Comparison of ENCODE assay signal across 12 cellular contexts in genomic region chr11:33500331-33500730, GRCh38.
DNase-seq lines count a peak whose midpoint lies in the region; ATAC-seq and TF ChIP-seq lines count a peak whose summit lies in the region.
"Had no signal": no experiment of that assay in that cellular context is flagged by ENCODE, and none has a peak within 500 bp of the region (broad histone marks: within the 10 kb centered on the region; RNA-seq: fewer than 3 reads in every experiment).

No MANE protein-coding gene starts in this region.

- H3K36me3 ChIP-seq in IMR-90 (ENCODE audit: control insufficient read depth, insufficient read depth, low read length) = no peaks in the 10 kb centered on the region
- H3K36me3 ChIP-seq: HAP-1 had no signal

- DNase-seq in ELR (ENCODE audit: low read depth) (peak; percentile 31), IMR-90 (peak; percentile 31), fibroblast of the aortic adventitia (ENCODE audit: low read depth) (peak; percentile 21), DMS53 (lab: John Stamatoyannopoulos, UW) (no peak)
- DNase-seq in stimulated activated naive CD4-positive, alpha-beta T cell (lab: John Stamatoyannopoulos, UW) = no peak
- no peak for DNase-seq in stimulated activated CD4-positive, alpha-beta T cell treated with anti-CD3 and anti-CD28 coated beads, Interleukin-12 subunit alpha, Interleukin-12 subunit beta, amount 100 ng/mL, for 4 hours
- DNase-seq: CD4-positive, alpha-beta T cell; DMS79 had no signal

- POLR2A ChIA-PET in IMR-90 (lab: Charles Lee; ENCODE audit: unreplicated experiment) = no interaction called here

- no peaks in the 10 kb centered on the region for H3K9me1 ChIP-seq in IMR-90 (ENCODE audit: insufficient read depth, low read length)

- no peak overlapping the region for H3K27ac ChIP-seq in IMR-90 (ENCODE audit: insufficient read depth, low read length)
- H3K27ac ChIP-seq: C4-2B had no signal

- H3K79me1 ChIP-seq in IMR-90 (ENCODE audit: low read depth in 1 of 2, low read length in 2 of 2) = peaks cover 5 to 20% of the 10 kb centered on the region in 2 experiments; a peak in 3 of 4 replicates

- no peak overlapping the region for H2BK5ac ChIP-seq in IMR-90 (ENCODE audit: low read depth, low read length, poor library complexity, severe bottlenecking)

- no peaks in the 10 kb centered on the region for H3K27me3 ChIP-seq in IMR-90 (ENCODE audit: control insufficient read depth, insufficient read depth, low read length)

- no peak for TF ChIP-seq CTCF in IMR-90 (conservative IDR thresholded peaks at IDR 0.05; ENCODE audit: low read depth, low read length)
- no peak for TF ChIP-seq CTCF in fibroblast of the aortic adventitia (IDR thresholded peaks at IDR 0.05; ENCODE audit: insufficient read depth, low read length)

- no peak overlapping the region for H3K4me2 ChIP-seq in IMR-90 (ENCODE audit: low read depth, low read length)

- BruUV-seq in IMR-90 (replicated peaks; lab: Mats Ljungman, UMichigan) = no TSS peak

- in situ Hi-C loops in IMR-90 (cut with MboI; ENCODE audit: low sequenced_read_pairs) = no loop called here

- H3K23ac ChIP-seq in IMR-90 (ENCODE audit: low read depth, low read length) = no peak overlapping the region

- H3K4me1 ChIP-seq in IMR-90 (ENCODE audit: control insufficient read depth, insufficient read depth, low read length) = no peaks in the 10 kb centered on the region
- H3K4me1 ChIP-seq: Caco-2, HAP-1 had no signal

- H2AFZ ChIP-seq in IMR-90 (replicated peaks; ENCODE audit: low read length, poor library complexity) = no peak overlapping the region

- WGBS in IMR-90 (ENCODE audit: extremely low coverage in 2 of 2, insufficient read length in 1 of 2), 2 experiments = no CpG with 5 or more reads among the region's 1 CpG

- no peak overlapping the region for H2AK5ac ChIP-seq in IMR-90 (ENCODE audit: low read depth, low read length)

- TF ChIP-seq POLR2A in IMR-90 (IDR thresholded peaks at IDR 0.05; ENCODE audit: low read depth, low read length) = no peak

- CTCF ChIA-PET in IMR-90 (lab: Yijun Ruan, JAX) = no interaction called here

- H4K91ac ChIP-seq in IMR-90 (ENCODE audit: insufficient read depth, low read depth, low read length) = no peak overlapping the region

- no peaks in the 10 kb centered on the region for H3K9me3 ChIP-seq in IMR-90 (ENCODE audit: control insufficient read depth, insufficient read depth, low read length)
- H3K9me3 ChIP-seq: Caco-2, HAP-1 had no signal

- TF ChIP-seq RAD21 in IMR-90 (IDR thresholded peaks at IDR 0.05; ENCODE audit: low read length) = no peak

- no peak overlapping the region for H3K14ac ChIP-seq in IMR-90 (replicated peaks; ENCODE audit: low read depth, low read length)

- no peak overlapping the region for H3K4ac ChIP-seq in IMR-90 (ENCODE audit: low read depth, low read length)

- H2BK15ac ChIP-seq in IMR-90 (ENCODE audit: low read depth, low read length) = no peak overlapping the region

- no peak overlapping the region for H2BK120ac ChIP-seq in IMR-90 (ENCODE audit: low read depth, low read length)

- H3K4me3 ChIP-seq in IMR-90 (ENCODE audit: insufficient read depth, low read depth, low read length) (no peak overlapping the region), fibroblast of the aortic adventitia (ENCODE audit: low read depth, low read length) (no peak overlapping the region)
- H3K4me3 ChIP-seq: HAP-1 had no signal

- H4K20me1 ChIP-seq in IMR-90 (ENCODE audit: insufficient read depth, low read length) = no peaks in the 10 kb centered on the region

- dilution Hi-C loops in IMR-90 (cut with HindIII; ENCODE audit: low sequenced_read_pairs, unreplicated experiment) = no loop called here

- ATAC-seq in IMR-90 (ENCODE audit: low read depth) (no peak), HG03097 (IDR thresholded peaks at IDR 0.05; ENCODE audit: low FRiP score, unreplicated experiment) (no peak)

- no peak overlapping the region for H4K5ac ChIP-seq in IMR-90 (ENCODE audit: low read depth, low read length)

- no peak overlapping the region for H2AK9ac ChIP-seq in IMR-90 (replicated peaks; ENCODE audit: low read depth, low read length, poor library complexity)

- intact Hi-C loops in IMR-90 (cut with micrococcal nuclease) = no loop called here

- no peak overlapping the region for H3K56ac ChIP-seq in IMR-90 (ENCODE audit: extremely low read depth, insufficient read depth, low read length)

- H3K9ac ChIP-seq in IMR-90 (ENCODE audit: low read depth, low read length) = no peak overlapping the region

- no peak overlapping the region for H2BK20ac ChIP-seq in IMR-90 (ENCODE audit: low read depth, low read length)

- no peak overlapping the region for H3K18ac ChIP-seq in IMR-90 (ENCODE audit: low read depth, low read length)

- no peak overlapping the region for H4K8ac ChIP-seq in IMR-90 (ENCODE audit: low read depth in 2 of 2, low read length in 2 of 2)

TF ChIP-seq in IMR-90, 13 proteins besides CTCF, POLR2A, EP300 and RAD21:
- TF ChIP-seq BHLHE40 (IDR thresholded peaks at IDR 0.05; ENCODE audit: low read depth, low read length) = no peak
- TF ChIP-seq CEBPB (IDR thresholded peaks at IDR 0.05; ENCODE audit: low read depth, low read length) = no peak
- no peak for TF ChIP-seq MXI1 (IDR thresholded peaks at IDR 0.05; ENCODE audit: borderline replicate concordance, low read depth, low read length)
- no peak for TF ChIP-seq MAFK (IDR thresholded peaks at IDR 0.05; ENCODE audit: low read depth, low read length)
- TF ChIP-seq NFE2L2 (IDR thresholded peaks at IDR 0.05; ENCODE audit: low read depth, low read length) = no peak
- TF ChIP-seq RCOR1 (IDR thresholded peaks at IDR 0.05; ENCODE audit: insufficient replicate concordance, low read length) = no peak

Comparison
In these comparisons a context has a peak if more than half of its experiments do, and no peak if none do; other contexts are left out.
1. DNase-seq: peak in ELR (single experiment), IMR-90 (single experiment) and fibroblast of the aortic adventitia (single experiment); none in stimulated activated naive CD4-positive, alpha-beta T cell (0 of 6), stimulated activated CD4-positive, alpha-beta T cell treated with anti-CD3 and anti-CD28 coated beads, Interleukin-12 subunit alpha, Interleukin-12 subunit beta, amount 100 ng/mL, for 4 hours (single experiment) and DMS53 (single experiment).